17 cellular contexts compared by ENCODE assay signal in genomic region chr5:96142786-96143434, GRCh38.
DNase-seq lines count a peak whose midpoint lies in the region; ATAC-seq, FAIRE-seq and TF ChIP-seq lines count a peak whose summit lies in the region.
"Had no signal": no experiment of that assay in that cellular context is flagged by ENCODE, and none has a peak within 500 bp of the region (broad histone marks: within the 10 kb centered on the region; RNA-seq: fewer than 3 reads in every experiment).

No MANE protein-coding gene starts in this region.

- WGBS in A549 (ENCODE audit: missing lambda C conversion rate), result 86% methylated on average over 3 of the region's 3 CpGs
- WGBS in GM23248 (ENCODE audit: low coverage in 1 of 2, low lambda C conversion rate in 2 of 2, missing lambda C conversion rate in 2 of 2), 2 experiments, result 0 to 1% methylated on average over 3 of the region's 3 CpGs

- peak overlapping the region in 1 of 2 experiments; percentile 54; a peak in 2 of 6 replicates for H3K27ac ChIP-seq in A549
- H3K27ac ChIP-seq in GM23248, result peak overlapping the region; percentile 77
- H3K27ac ChIP-seq: esophagus muscularis mucosa, tibial nerve had no signal

- H4K20me1 ChIP-seq in GM23248 (ENCODE audit: insufficient read depth), result no peaks in the 10 kb centered on the region

- no peaks in the 10 kb centered on the region for H3K79me2 ChIP-seq in GM23248 (ENCODE audit: insufficient read depth)

- TF ChIP-seq RAD21 in A549 (conservative IDR thresholded peaks at IDR 0.05 in 1 of 2, IDR thresholded peaks at IDR 0.05 in 1 of 2), result no peak

- DNase-seq in A549 (ENCODE audit: low read depth in 1 of 2, low spot score in 1 of 2), result no peak
- DNase-seq in GM23248, result peak; percentile 89
- peak; percentile 81 for DNase-seq in adipocyte (ENCODE audit: low read depth)
- peak; percentile 78 to 90 for DNase-seq in foreskin fibroblast
- DNase-seq in activated naive CD4-positive, alpha-beta T cell treated with anti-CD3 and anti-CD28 coated beads, Interleukin-2, amount 50 U/mL, for 16 hours, result no peak
- DNase-seq in NCI-H524 (lab: John Stamatoyannopoulos, UW), result no peak
- DNase-seq in DMS114 treated with DMSO at 0.1 percent for 48 hours (lab: John Stamatoyannopoulos, UW; ENCODE audit: unreplicated experiment), result no peak
- DNase-seq: activated CD4-positive, CD25-positive, alpha-beta regulatory T cell; cerebellar nuclear complex; KG1; NCI-H1694; NCI-H774; stimulated activated CD4-positive, alpha-beta T cell treated with anti-CD3 and anti-CD28 coated beads, Interleukin-15, amount 100 ng/mL, for 24 hours had no signal

- H3K4me1 ChIP-seq in A549 (peaks cover 23% of the 10 kb centered on the region), GM23248 (ENCODE audit: insufficient read depth) (peaks cover 36% of the 10 kb centered on the region), adipocyte (ENCODE audit: control insufficient read depth, insufficient read depth, low read length) (peaks cover 47% of the 10 kb centered on the region)
- H3K4me1 ChIP-seq: tibial nerve had no signal

- TF ChIP-seq CTCF in A549 (IDR thresholded peaks at IDR 0.05), result no peak
- TF ChIP-seq CTCF in foreskin fibroblast (IDR thresholded peaks at IDR 0.05; ENCODE audit: low read depth, low read length), result no peak

- no peaks in the 10 kb centered on the region for H3K9me3 ChIP-seq in A549
- no peaks in the 10 kb centered on the region for H3K9me3 ChIP-seq in GM23248 (ENCODE audit: low read depth)
- H3K9me3 ChIP-seq in adipocyte (ENCODE audit: control insufficient read depth, low read length), result no peaks in the 10 kb centered on the region
- H3K9me3 ChIP-seq: esophagus muscularis mucosa, tibial nerve had no signal

- H3K4me3 ChIP-seq in A549 (no peak overlapping the region), GM23248 (peak overlapping the region; percentile 2; the same call in 1 of the 2 replicates), adipocyte (ENCODE audit: low read length) (peak overlapping the region; percentile 40), foreskin fibroblast (ENCODE audit: low read depth in 1 of 2, low read length in 2 of 2) (peak overlapping the region in 1 of 2 donors; percentile 5)
- H3K4me3 ChIP-seq: esophagus muscularis mucosa, tibial nerve had no signal

- H3K9ac ChIP-seq in GM23248 (peak overlapping the region; percentile 33), adipocyte (ENCODE audit: low read length) (peak overlapping the region; percentile 55)

- ATAC-seq in A549 (no peak), HG03469 (IDR thresholded peaks at IDR 0.05; ENCODE audit: unreplicated experiment) (no peak)
- ATAC-seq: activated naive CD4-positive, alpha-beta T cell treated with anti-CD3 and anti-CD28 coated beads, Interleukin-2, amount 50 U/mL, for 72 hours had no signal

- peaks cover 23% of the 10 kb centered on the region for H3F3A ChIP-seq in GM23248 (ENCODE audit: insufficient read depth)

- no peak for TF ChIP-seq EP300 in A549 (IDR thresholded peaks at IDR 0.05)

- peak overlapping the region; percentile 15 for H2AFZ ChIP-seq in GM23248

- H3K36me3 ChIP-seq in GM23248 (ENCODE audit: low read depth) (no peaks in the 10 kb centered on the region), adipocyte (ENCODE audit: control insufficient read depth, insufficient read depth, low read length, severe bottlenecking) (no peaks in the 10 kb centered on the region)
- H3K36me3 ChIP-seq: esophagus muscularis mucosa, tibial nerve had no signal

- no peaks in the 10 kb centered on the region for H3K9me2 ChIP-seq in GM23248 (ENCODE audit: insufficient read depth)

- CTCF ChIA-PET in A549 (lab: Yijun Ruan, JAX), result interaction anchor here (2.7 kb wide), 1 partner anchor 47 kb away, joined by 5 read pairs; no protein-coding TSS in a partner anchor

- POLR2A ChIA-PET in A549 (lab: Yijun Ruan, JAX), result no interaction called here

- no peaks in the 10 kb centered on the region for H3K27me3 ChIP-seq in GM23248 (replicated peaks; ENCODE audit: insufficient read depth)
- H3K27me3 ChIP-seq in adipocyte (replicated peaks; ENCODE audit: control insufficient read depth, insufficient read depth, low read length), result no peaks in the 10 kb centered on the region
- H3K27me3 ChIP-seq: esophagus muscularis mucosa, tibial nerve had no signal

- no peak for TF ChIP-seq POLR2A in A549 (IDR thresholded peaks at IDR 0.05; ENCODE audit: low read length)

- in situ Hi-C loops in GM23248 (cut with MboI), result no loop called here

- peak overlapping the region; percentile 48 for H3K4me2 ChIP-seq in A549
- peak overlapping the region; percentile 55 for H3K4me2 ChIP-seq in GM23248 (ENCODE audit: unreplicated experiment)

- no peak for FAIRE-seq in A549 (lab: Jason Lieb, UNC)

TF ChIP-seq in A549, 52 proteins besides CTCF, POLR2A, EP300 and RAD21:
- no peak for TF ChIP-seq PHF8 (IDR thresholded peaks at IDR 0.05; ENCODE audit: borderline replicate concordance, low read depth)
- no peak for TF ChIP-seq HOXA7 (CRISPR knock-in tag; IDR thresholded peaks at IDR 0.05)
- TF ChIP-seq JUN (IDR thresholded peaks at IDR 0.05), result no peak
- TF ChIP-seq CBX2 (IDR thresholded peaks at IDR 0.05; ENCODE audit: borderline replicate concordance, low read depth), result no peak
- TF ChIP-seq HOXB13 (CRISPR knock-in tag; IDR thresholded peaks at IDR 0.05; ENCODE audit: low read depth), result no peak
- TF ChIP-seq MAX (IDR thresholded peaks at IDR 0.05), result no peak
- TF ChIP-seq RARB (CRISPR knock-in tag; IDR thresholded peaks at IDR 0.05), result no peak
TF ChIP-seq in A549: peak in this region for 0.

Comparison
In these comparisons a context has a peak if more than half of its experiments do, and no peak if none do; other contexts are left out.
1. DNase-seq: peak in GM23248 (single experiment), adipocyte (single experiment) and foreskin fibroblast (2 of 2); none in A549 (0 of 2), activated naive CD4-positive, alpha-beta T cell treated with anti-CD3 and anti-CD28 coated beads, Interleukin-2, amount 50 U/mL, for 16 hours (single experiment), NCI-H524 (0 of 2) and DMS114 treated with DMSO at 0.1 percent for 48 hours (single experiment).